ENCODE assay signal across 15 cellular contexts in genomic region chr6:92124126-92124525, GRCh38.
DNase-seq lines count a peak whose midpoint lies in the region; ATAC-seq and TF ChIP-seq lines count a peak whose summit lies in the region.
"Had no signal": no experiment of that assay in that cellular context is flagged by ENCODE, and none has a peak within 500 bp of the region (broad histone marks: within the 10 kb centered on the region; RNA-seq: fewer than 3 reads in every experiment).

No MANE protein-coding gene starts in this region.

- H3K18ac ChIP-seq in mesenchymal stem cell (ENCODE audit: low read depth in 1 of 2, low read length in 2 of 2), result no peak overlapping the region

- H3K14ac ChIP-seq in mesenchymal stem cell (ENCODE audit: low read length in 2 of 2), result no peak overlapping the region

- H4K8ac ChIP-seq in mesenchymal stem cell (ENCODE audit: low read length), result no peak overlapping the region

- H3K9me3 ChIP-seq in mesenchymal stem cell (ENCODE audit: control insufficient read depth, low read length), result no peaks in the 10 kb centered on the region
- H3K9me3 ChIP-seq in breast epithelium, result no peaks in the 10 kb centered on the region

- H3K27me3 ChIP-seq in mesenchymal stem cell (ENCODE audit: control insufficient read depth in 1 of 2, insufficient read depth in 1 of 2, low read length in 2 of 2) (no peaks in the 10 kb centered on the region), breast epithelium (no peaks in the 10 kb centered on the region)

- H3K4me3 ChIP-seq in astrocyte of the cerebellum (ENCODE audit: low read depth, low read length), result no peak overlapping the region
- H3K4me3 ChIP-seq in mesenchymal stem cell (ENCODE audit: insufficient read depth in 1 of 2, low read depth in 1 of 2, low read length in 2 of 2), result no peak overlapping the region
- H3K4me3 ChIP-seq in breast epithelium, result no peak overlapping the region

- H3K27ac ChIP-seq in mesenchymal stem cell (ENCODE audit: low read length, poor library complexity, severe bottlenecking), result no peak overlapping the region
- H3K27ac ChIP-seq in breast epithelium, result no peak overlapping the region
- H3K27ac ChIP-seq: HL-60 had no signal

- no peak for TF ChIP-seq POLR2A in breast epithelium (IDR thresholded peaks at IDR 0.05)

- no peak overlapping the region for H3K4me3 Mint-ChIP-seq in activated CD4-positive, alpha-beta T cell treated with anti-CD3 and anti-CD28 coated beads, Interleukin-2, amount 10 ng/mL, durations not matched to agents 7 days and 5 days
- H3K4me3 Mint-ChIP-seq: activated naive CD4-positive, alpha-beta T cell treated with anti-CD3 and anti-CD28 coated beads for 36 hours; CD4-positive, alpha-beta memory T cell had no signal

- no peak overlapping the region for H2AK5ac ChIP-seq in mesenchymal stem cell (ENCODE audit: low read length, severe bottlenecking)

- no peaks in the 10 kb centered on the region for H3K79me1 ChIP-seq in mesenchymal stem cell (replicated peaks; ENCODE audit: low read length, poor library complexity, severe bottlenecking)

- in situ Hi-C loops in astrocyte of the cerebellum (cut with HindIII; ENCODE audit: low sequenced_read_pairs), result no loop called here

- H3K36me3 ChIP-seq in mesenchymal stem cell (ENCODE audit: control insufficient read depth in 1 of 2, insufficient read depth in 2 of 2, low read depth in 1 of 2, low read length in 2 of 2), result no peaks in the 10 kb centered on the region
- H3K36me3 ChIP-seq in breast epithelium, result no peaks in the 10 kb centered on the region

- no peak overlapping the region for H2BK15ac ChIP-seq in mesenchymal stem cell (ENCODE audit: low read depth, poor library complexity, severe bottlenecking)

- H3K4me1 ChIP-seq in mesenchymal stem cell (ENCODE audit: control insufficient read depth, insufficient read depth, low read depth, low read length), result peaks cover 3% of the 10 kb centered on the region
- no peaks in the 10 kb centered on the region for H3K4me1 ChIP-seq in breast epithelium

- H2AFZ ChIP-seq in mesenchymal stem cell (ENCODE audit: low read depth, low read length), result peak overlapping the region; percentile 32

- H2BK5ac ChIP-seq in mesenchymal stem cell (ENCODE audit: low read depth, low read length, poor library complexity, severe bottlenecking), result no peak overlapping the region

- DNase-seq in NCI-H446 treated with DMSO at 0.1 percent for 48 hours (lab: John Stamatoyannopoulos, UW), result peak; percentile 9
- DNase-seq in NCI-H446 (lab: John Stamatoyannopoulos, UW), result no peak
- peak; percentile 28 for DNase-seq in astrocyte of the cerebellum (ENCODE audit: low read depth)
- DNase-seq in mesenchymal stem cell, result peak; percentile 49
- no peak for DNase-seq in activated CD4-positive, alpha-beta T cell treated with anti-CD3 and anti-CD28 coated beads, Interleukin-2, amount 10 ng/mL, durations not matched to agents 7 days and 5 days
- DNase-seq in breast epithelium (ENCODE audit: low spot score in 2 of 2), result no peak
- no peak for DNase-seq in NCI-H1048 (lab: John Stamatoyannopoulos, UW)
- DNase-seq: activated naive CD4-positive, alpha-beta T cell treated with anti-CD3 and anti-CD28 coated beads for 36 hours; CD4-positive, alpha-beta memory T cell; hippocampal formation; NCI-H2081; stimulated activated CD4-positive, alpha-beta T cell treated with anti-CD3 and anti-CD28 coated beads, Interleukin-2, amount 100 ng/mL, for 48 hours; trophoblast cell had no signal

- no peak overlapping the region for H3K4me2 ChIP-seq in mesenchymal stem cell (ENCODE audit: low read length, poor library complexity, severe bottlenecking)

- intact Hi-C loops in breast epithelium (cut with DNase I; ENCODE audit: low total_unique reads), result no loop called here

- no peak overlapping the region for H3K27ac Mint-ChIP-seq in activated CD4-positive, alpha-beta T cell treated with anti-CD3 and anti-CD28 coated beads, Interleukin-2, amount 10 ng/mL, durations not matched to agents 7 days and 5 days
- H3K27ac Mint-ChIP-seq: activated naive CD4-positive, alpha-beta T cell treated with anti-CD3 and anti-CD28 coated beads for 36 hours; CD4-positive, alpha-beta memory T cell had no signal

- POLR2A ChIA-PET in activated CD4-positive, alpha-beta T cell treated with anti-CD3 and anti-CD28 coated beads, Interleukin-2, amount 10 ng/mL, durations not matched to agents 7 days and 5 days (lab: Charles Lee), result no interaction called here

- H3K27me3 Mint-ChIP-seq in activated CD4-positive, alpha-beta T cell treated with anti-CD3 and anti-CD28 coated beads, Interleukin-2, amount 10 ng/mL, durations not matched to agents 7 days and 5 days, result no peaks in the 10 kb centered on the region
- H3K27me3 Mint-ChIP-seq: CD4-positive, alpha-beta memory T cell had no signal

- no peak overlapping the region for H2BK12ac ChIP-seq in mesenchymal stem cell (ENCODE audit: low read length in 2 of 2)

- CTCF ChIA-PET in activated CD4-positive, alpha-beta T cell treated with anti-CD3 and anti-CD28 coated beads, Interleukin-2, amount 10 ng/mL, durations not matched to agents 7 days and 5 days (lab: Charles Lee), result interaction anchor here (1.5 kb wide), 1 partner anchor 9 kb away, joined by 3 read pairs; no protein-coding TSS in a partner anchor

- H3K4ac ChIP-seq in mesenchymal stem cell (ENCODE audit: low read depth in 1 of 2, low read length in 2 of 2), result no peak overlapping the region

- no peak overlapping the region for H4K91ac ChIP-seq in mesenchymal stem cell (ENCODE audit: low read length)

- H3K23ac ChIP-seq in mesenchymal stem cell (ENCODE audit: low read length in 2 of 2), result no peak overlapping the region

- H3K36me3 Mint-ChIP-seq in activated CD4-positive, alpha-beta T cell treated with anti-CD3 and anti-CD28 coated beads, Interleukin-2, amount 10 ng/mL, durations not matched to agents 7 days and 5 days (ENCODE audit: low read depth), result no peaks in the 10 kb centered on the region
- H3K36me3 Mint-ChIP-seq: CD4-positive, alpha-beta memory T cell had no signal

- no peaks in the 10 kb centered on the region for H3K4me1 Mint-ChIP-seq in activated CD4-positive, alpha-beta T cell treated with anti-CD3 and anti-CD28 coated beads, Interleukin-2, amount 10 ng/mL, durations not matched to agents 7 days and 5 days
- H3K4me1 Mint-ChIP-seq: CD4-positive, alpha-beta memory T cell had no signal

- H3K9me3 Mint-ChIP-seq in activated CD4-positive, alpha-beta T cell treated with anti-CD3 and anti-CD28 coated beads, Interleukin-2, amount 10 ng/mL, durations not matched to agents 7 days and 5 days, result peaks cover 2% of the 10 kb centered on the region
- H3K9me3 Mint-ChIP-seq: activated naive CD4-positive, alpha-beta T cell treated with anti-CD3 and anti-CD28 coated beads for 36 hours had no signal

- ATAC-seq in HG03457 (IDR thresholded peaks at IDR 0.05; ENCODE audit: unreplicated experiment), result no peak

- H3K9ac ChIP-seq in mesenchymal stem cell (ENCODE audit: low read length), result no peak overlapping the region

- H2BK120ac ChIP-seq in mesenchymal stem cell (ENCODE audit: low read depth, low read length), result no peak overlapping the region

- 49% methylated on average over 8 of the region's 8 CpGs for whole genome bisulfite sequencing in mesenchymal stem cell

- no peak for TF ChIP-seq CTCF in astrocyte of the cerebellum (IDR thresholded peaks at IDR 0.05; ENCODE audit: low read depth, low read length, missing control alignments)
- no peak for TF ChIP-seq CTCF in breast epithelium (IDR thresholded peaks at IDR 0.05)

Comparison
In these comparisons a context has a peak if more than half of its experiments do, and no peak if none do; other contexts are left out.
1. DNase-seq: peak in NCI-H446 treated with DMSO at 0.1 percent for 48 hours (single experiment), astrocyte of the cerebellum (single experiment) and mesenchymal stem cell (single experiment); none in NCI-H446 (0 of 2), activated CD4-positive, alpha-beta T cell treated with anti-CD3 and anti-CD28 coated beads, Interleukin-2, amount 10 ng/mL, durations not matched to agents 7 days and 5 days (single experiment), breast epithelium (0 of 2) and NCI-H1048 (single experiment).